In genomic region chr14:106286697-106287290, GRCh38 we compare ENCODE assay signal across 16 cellular contexts.
DNase-seq lines count a peak whose midpoint lies in the region; ATAC-seq and TF ChIP-seq lines count a peak whose summit lies in the region.
"Had no signal": no experiment of that assay in that cellular context is flagged by ENCODE, and none has a peak within 500 bp of the region (broad histone marks: within the 10 kb centered on the region; RNA-seq: fewer than 3 reads in every experiment).

No MANE protein-coding gene starts in this region.

- peaks cover 24% of the 10 kb centered on the region for H3K27me3 ChIP-seq in BE2C

- DNase-seq in BE2C (peak; percentile 44), ELF-1 (ENCODE audit: low read depth, low spot score) (peak; percentile 6), LNCaP clone FGC (ENCODE audit: low read depth) (no peak), foreskin fibroblast (no peak), AG08396 (ENCODE audit: low spot score) (no peak), nephron progenitor cell (no peak), NCI-H1417 treated with DMSO at 0.1 percent for 48 hours (lab: John Stamatoyannopoulos, UW) (no peak)
- DNase-seq: dermis blood vessel endothelial cell; DMS79 treated with DMSO at 0.1 percent for 48 hours; H7; MM.1S; NK-92 treated with Interleukin-12 subunit alpha and Interleukin-12 subunit beta, amount 100 ng/mL, for 24 hours had no signal

- H3K36me3 Mint-ChIP-seq in activated T-helper 17 cell treated with anti-CD3 and anti-CD28 coated beads, Interleukin-2, amount 50 U/mL, for 72 hours (ENCODE audit: low read depth), result no peaks in the 10 kb centered on the region
- H3K36me3 Mint-ChIP-seq in nephron progenitor cell (ENCODE audit: low read depth), result peaks cover 4% of the 10 kb centered on the region
- H3K36me3 Mint-ChIP-seq: activated naive CD8-positive, alpha-beta T cell had no signal

- no peak overlapping the region for H3K4me3 Mint-ChIP-seq in activated T-helper 17 cell treated with anti-CD3 and anti-CD28 coated beads, Interleukin-2, amount 50 U/mL, for 72 hours
- no peak overlapping the region for H3K4me3 Mint-ChIP-seq in nephron progenitor cell
- H3K4me3 Mint-ChIP-seq: activated naive CD8-positive, alpha-beta T cell had no signal

- H3K9me3 ChIP-seq in BE2C, result no peaks in the 10 kb centered on the region

- no peaks in the 10 kb centered on the region for H3K4me1 ChIP-seq in BE2C
- H3K4me1 ChIP-seq: gastroesophageal sphincter, parathyroid adenoma had no signal

- H3K27ac Mint-ChIP-seq in activated T-helper 17 cell treated with anti-CD3 and anti-CD28 coated beads, Interleukin-2, amount 50 U/mL, for 72 hours, result peak overlapping the region; percentile 62
- H3K27ac Mint-ChIP-seq in nephron progenitor cell, result no peak overlapping the region
- H3K27ac Mint-ChIP-seq: activated naive CD8-positive, alpha-beta T cell had no signal

- TF ChIP-seq CTCF in BE2C (IDR thresholded peaks at IDR 0.05; ENCODE audit: low read depth, low read length) (peak; percentile 68), LNCaP clone FGC (IDR thresholded peaks at IDR 0.05; ENCODE audit: control insufficient read depth, extremely low read depth, insufficient read depth) (peak; percentile 57), foreskin fibroblast (IDR thresholded peaks at IDR 0.05; ENCODE audit: low read depth, low read length) (no peak), nephron progenitor cell (IDR thresholded peaks at IDR 0.05) (no peak)

- H3K4me3 ChIP-seq in BE2C (ENCODE audit: low read depth, low read length), result no peak overlapping the region
- no peak overlapping the region for H3K4me3 ChIP-seq in LNCaP clone FGC (ENCODE audit: low read depth, low read length)
- no peak overlapping the region for H3K4me3 ChIP-seq in foreskin fibroblast (ENCODE audit: low read depth in 1 of 2, low read length in 2 of 2)
- H3K4me3 ChIP-seq: gastroesophageal sphincter had no signal

- no peaks in the 10 kb centered on the region for H3K4me1 Mint-ChIP-seq in activated T-helper 17 cell treated with anti-CD3 and anti-CD28 coated beads, Interleukin-2, amount 50 U/mL, for 72 hours
- no peaks in the 10 kb centered on the region for H3K4me1 Mint-ChIP-seq in nephron progenitor cell

- ATAC-seq in activated T-helper 17 cell treated with anti-CD3 and anti-CD28 coated beads, Interleukin-2, amount 50 U/mL, for 72 hours (replicated peaks), result peak; percentile 68
- ATAC-seq: gastroesophageal sphincter had no signal

- H3K36me3 ChIP-seq in BE2C, result no peaks in the 10 kb centered on the region
- H3K36me3 ChIP-seq: gastroesophageal sphincter had no signal

- peaks cover 16% of the 10 kb centered on the region for H3K27me3 Mint-ChIP-seq in activated T-helper 17 cell treated with anti-CD3 and anti-CD28 coated beads, Interleukin-2, amount 50 U/mL, for 72 hours
- no peaks in the 10 kb centered on the region for H3K27me3 Mint-ChIP-seq in nephron progenitor cell (ENCODE audit: low read depth, poor library complexity)

- no peaks in the 10 kb centered on the region for H3K9me3 Mint-ChIP-seq in activated T-helper 17 cell treated with anti-CD3 and anti-CD28 coated beads, Interleukin-2, amount 50 U/mL, for 72 hours
- H3K9me3 Mint-ChIP-seq in nephron progenitor cell, result peaks cover 74% of the 10 kb centered on the region

Comparison
In these comparisons a context has a peak if more than half of its experiments do, and no peak if none do; other contexts are left out.
1. DNase-seq: peak in BE2C (single experiment) and ELF-1 (single experiment); none in LNCaP clone FGC (single experiment), foreskin fibroblast (0 of 2), AG08396 (single experiment), nephron progenitor cell (single experiment) and NCI-H1417 treated with DMSO at 0.1 percent for 48 hours (single experiment).
2. CTCF ChIP-seq: peak in BE2C (single experiment) and LNCaP clone FGC (single experiment); none in foreskin fibroblast (single experiment) and nephron progenitor cell (single experiment).